Comparison of ENCODE assay signal across 11 cellular contexts in genomic region chrX:22389544-22390243, GRCh38.
DNase-seq lines count a peak whose midpoint lies in the region; ATAC-seq and TF ChIP-seq lines count a peak whose summit lies in the region.
"Had no signal": no experiment of that assay in that cellular context is flagged by ENCODE, and none has a peak within 500 bp of the region (broad histone marks: within the 10 kb centered on the region; RNA-seq: fewer than 3 reads in every experiment).

No MANE protein-coding gene starts in this region.

- TF ChIP-seq CTCF in smooth muscle cell (IDR thresholded peaks at IDR 0.05; ENCODE audit: borderline replicate concordance, insufficient read depth, poor library complexity, severe bottlenecking) (no peak), natural killer cell (IDR thresholded peaks at IDR 0.05) (no peak)

- H3K27me3 Mint-ChIP-seq in T-helper 2 cell treated with Interferon-gamma antibody and Interleukin-4, amounts not matched to agents 5 μg/mL and 100 μg/mL, for 36 hours (ENCODE audit: low read depth) = no peaks in the 10 kb centered on the region
- no peaks in the 10 kb centered on the region for H3K27me3 Mint-ChIP-seq in natural killer cell (ENCODE audit: low read depth in 2 of 2)
- H3K27me3 Mint-ChIP-seq: activated CD4-positive, alpha-beta T cell treated with anti-CD3 and anti-CD28 coated beads, Interleukin-2, amount 10 ng/mL, durations not matched to agents 24 days and 14 days had no signal

- H3K9me3 Mint-ChIP-seq in T-helper 2 cell treated with Interferon-gamma antibody and Interleukin-4, amounts not matched to agents 5 μg/mL and 100 μg/mL, for 36 hours = no peaks in the 10 kb centered on the region
- peaks cover 0 to 2% of the 10 kb centered on the region in 2 donors for H3K9me3 Mint-ChIP-seq in natural killer cell
- H3K9me3 Mint-ChIP-seq: activated CD4-positive, alpha-beta T cell treated with anti-CD3 and anti-CD28 coated beads, Interleukin-2, amount 10 ng/mL, durations not matched to agents 24 days and 14 days had no signal

- H3K36me3 Mint-ChIP-seq in T-helper 2 cell treated with Interferon-gamma antibody and Interleukin-4, amounts not matched to agents 5 μg/mL and 100 μg/mL, for 36 hours (ENCODE audit: low read depth) = no peaks in the 10 kb centered on the region
- H3K36me3 Mint-ChIP-seq in natural killer cell = no peaks in the 10 kb centered on the region
- H3K36me3 Mint-ChIP-seq: stimulated activated naive B cell treated with anti-CD40 and anti-IgM and Interleukin-4, amounts not matched to agents 10 μg/mL and 1 μg/mL and 100 μg/mL, for 72 hours had no signal

- no peak overlapping the region for H3K4me3 ChIP-seq in smooth muscle cell
- H3K4me3 ChIP-seq: cardiac muscle cell had no signal

- H3K4me3 Mint-ChIP-seq in T-helper 2 cell treated with Interferon-gamma antibody and Interleukin-4, amounts not matched to agents 5 μg/mL and 100 μg/mL, for 36 hours = no peak overlapping the region
- no peak overlapping the region for H3K4me3 Mint-ChIP-seq in natural killer cell
- H3K4me3 Mint-ChIP-seq: activated CD4-positive, alpha-beta T cell treated with anti-CD3 and anti-CD28 coated beads, Interleukin-2, amount 10 ng/mL, durations not matched to agents 24 days and 14 days; stimulated activated naive B cell treated with anti-CD40 and anti-IgM and Interleukin-4, amounts not matched to agents 10 μg/mL and 1 μg/mL and 100 μg/mL, for 72 hours had no signal

- H3K9ac ChIP-seq in smooth muscle cell (ENCODE audit: low read depth) = no peak overlapping the region

- H3K27me3 ChIP-seq in smooth muscle cell (ENCODE audit: low read depth) = no peaks in the 10 kb centered on the region
- H3K27me3 ChIP-seq: cardiac muscle cell had no signal

- ATAC-seq in natural killer cell = no peak
- ATAC-seq: stimulated activated naive B cell treated with anti-CD40 and anti-IgM and Interleukin-4, amounts not matched to agents 10 μg/mL and 1 μg/mL and 100 μg/mL, for 72 hours had no signal

- DNase-seq in HPDE6-E6E7 (ENCODE audit: extremely low spot score) (peak; percentile 36), RKO (ENCODE audit: low spot score) (peak; percentile 44), fibroblast of the conjunctiva (ENCODE audit: low read depth) (peak; percentile 36), smooth muscle cell (lab: John Stamatoyannopoulos, UW; ENCODE audit: unreplicated experiment) (no peak), superior temporal gyrus (ENCODE audit: extremely low spot score) (no peak), natural killer cell (no peak)
- no peak for DNase-seq in T-helper 2 cell treated with Interferon-gamma antibody and Interleukin-4, amounts not matched to agents 5 μg/mL and 100 μg/mL, for 36 hours (ENCODE audit: low spot score)
- DNase-seq: activated CD4-positive, alpha-beta T cell treated with anti-CD3 and anti-CD28 coated beads, Interleukin-2, amount 10 ng/mL, durations not matched to agents 24 days and 14 days; retina; stimulated activated naive B cell treated with anti-CD40 and anti-IgM and Interleukin-4, amounts not matched to agents 10 μg/mL and 1 μg/mL and 100 μg/mL, for 72 hours had no signal

- no peaks in the 10 kb centered on the region for H3K4me1 ChIP-seq in smooth muscle cell (ENCODE audit: low read depth)

- no peaks in the 10 kb centered on the region for H3K4me1 Mint-ChIP-seq in T-helper 2 cell treated with Interferon-gamma antibody and Interleukin-4, amounts not matched to agents 5 μg/mL and 100 μg/mL, for 36 hours (ENCODE audit: low read depth)
- no peaks in the 10 kb centered on the region for H3K4me1 Mint-ChIP-seq in natural killer cell
- H3K4me1 Mint-ChIP-seq: activated CD4-positive, alpha-beta T cell treated with anti-CD3 and anti-CD28 coated beads, Interleukin-2, amount 10 ng/mL, durations not matched to agents 24 days and 14 days; stimulated activated naive B cell treated with anti-CD40 and anti-IgM and Interleukin-4, amounts not matched to agents 10 μg/mL and 1 μg/mL and 100 μg/mL, for 72 hours had no signal

- H3K9me3 ChIP-seq in smooth muscle cell (replicated peaks; ENCODE audit: low read depth) = no peaks in the 10 kb centered on the region

- no peak overlapping the region for H2AFZ ChIP-seq in smooth muscle cell (ENCODE audit: low read depth)

- H3K4me2 ChIP-seq in smooth muscle cell = no peak overlapping the region

- peak overlapping the region; percentile 46 for H3K27ac ChIP-seq in smooth muscle cell (ENCODE audit: low read depth)
- H3K27ac ChIP-seq: cardiac muscle cell had no signal

- H3K79me2 ChIP-seq in smooth muscle cell (ENCODE audit: low read depth) = no peaks in the 10 kb centered on the region

- no peaks in the 10 kb centered on the region for H4K20me1 ChIP-seq in smooth muscle cell (ENCODE audit: low read depth)

- no peaks in the 10 kb centered on the region for H3F3A ChIP-seq in smooth muscle cell (ENCODE audit: low read depth)

- 55% methylated on average over 6 of the region's 6 CpGs for WGBS in smooth muscle cell (ENCODE audit: low lambda C conversion rate)

- intact Hi-C loops in natural killer cell (cut with micrococcal nuclease) = no loop called here

- H3K36me3 ChIP-seq in smooth muscle cell (ENCODE audit: low read depth) = no peaks in the 10 kb centered on the region
- H3K36me3 ChIP-seq: cardiac muscle cell had no signal

- H3K27ac Mint-ChIP-seq in T-helper 2 cell treated with Interferon-gamma antibody and Interleukin-4, amounts not matched to agents 5 μg/mL and 100 μg/mL, for 36 hours = no peak overlapping the region
- H3K27ac Mint-ChIP-seq in natural killer cell = no peak overlapping the region
- H3K27ac Mint-ChIP-seq: activated CD4-positive, alpha-beta T cell treated with anti-CD3 and anti-CD28 coated beads, Interleukin-2, amount 10 ng/mL, durations not matched to agents 24 days and 14 days; stimulated activated naive B cell treated with anti-CD40 and anti-IgM and Interleukin-4, amounts not matched to agents 10 μg/mL and 1 μg/mL and 100 μg/mL, for 72 hours had no signal

Comparison
In these comparisons a context has a peak if more than half of its experiments do, and no peak if none do; other contexts are left out.
1. DNase-seq: peak in HPDE6-E6E7 (single experiment), RKO (single experiment) and fibroblast of the conjunctiva (single experiment); none in smooth muscle cell (single experiment), superior temporal gyrus (single experiment), T-helper 2 cell treated with Interferon-gamma antibody and Interleukin-4, amounts not matched to agents 5 μg/mL and 100 μg/mL, for 36 hours (single experiment) and natural killer cell (single experiment).